8 cellular contexts compared by ENCODE assay signal in genomic region chr12:4648099-4648498, GRCh38. TPM values are rescaled to one million over a fixed set of nuclear protein-coding genes. Genes with fewer than 3 reads are reported as not detected.
DNase-seq lines count a peak whose midpoint lies in the region; ATAC-seq and TF ChIP-seq lines count a peak whose summit lies in the region.

No MANE protein-coding gene starts in this region.

- DNase-seq in ACHN (peak; percentile 13), Panc1 (ENCODE audit: low read depth, low spot score) (no peak), osteoblast (ENCODE audit: insufficient read length, low spot score, missing footprints) (no peak), NCI-H2081 treated with DMSO at 0.1 percent for 48 hours (lab: John Stamatoyannopoulos, UW) (no peak), GF-D8 (lab: John Stamatoyannopoulos, UW) (no peak), H4 (ENCODE audit: low spot score) (no peak)

- peak overlapping the region; percentile 91 for H3K27ac ChIP-seq in Panc1 (ENCODE audit: low read length)
- peak overlapping the region; percentile 88 for H3K27ac ChIP-seq in osteoblast (ENCODE audit: low read depth, low read length)

- peak; percentile 41 for ATAC-seq in GM21447 (IDR thresholded peaks at IDR 0.05; ENCODE audit: unreplicated experiment)
- ATAC-seq in Panc1: no peak
- peak; percentile 17 for ATAC-seq in esophagus mucosa

- BruUV-seq in Panc1 (replicated peaks; lab: Mats Ljungman, UMichigan): no TSS peak

- in situ Hi-C loops in ACHN (cut with HindIII; ENCODE audit: low pct_ligation_motif_present, low pct_unique_long_range_greater_than_20kb, low sequenced_read_pairs) (no loop called here), Panc1 (cut with HindIII; ENCODE audit: low pct_unique_long_range_greater_than_20kb, low sequenced_read_pairs) (no loop called here)

- CTCF ChIA-PET in Panc1 (lab: Charles Lee): no interaction called here

- POLR2A ChIA-PET in Panc1 (lab: Charles Lee): no interaction called here

- H3K4me3 ChIP-seq in Panc1 (ENCODE audit: low read depth in 2 of 2, low read length in 2 of 2): peak overlapping the region; percentile 85 to 99
- H3K4me3 ChIP-seq in osteoblast (ENCODE audit: insufficient read depth, low read length): peak overlapping the region; percentile 96

- TF ChIP-seq CTCF in Panc1 (IDR thresholded peaks at IDR 0.05) (no peak), osteoblast (IDR thresholded peaks at IDR 0.05; ENCODE audit: extremely low read depth, low read depth, low read length) (no peak)

- intact Hi-C loops in Panc1 (cut with micrococcal nuclease; ENCODE audit: unreplicated experiment): no loop called here

- no peaks in the 10 kb centered on the region for H3K9me3 ChIP-seq in Panc1 (ENCODE audit: control insufficient read depth, insufficient read depth, low read depth, low read length)
- H3K9me3 ChIP-seq in osteoblast (ENCODE audit: low read depth, low read length): no peaks in the 10 kb centered on the region

- H3K27me3 ChIP-seq in Panc1 (ENCODE audit: control insufficient read depth, insufficient read depth, low read length): no peaks in the 10 kb centered on the region
- no peaks in the 10 kb centered on the region for H3K27me3 ChIP-seq in osteoblast (ENCODE audit: insufficient read depth, low read length)

- H3K4me2 ChIP-seq in osteoblast (ENCODE audit: insufficient read depth, low read length): peak overlapping the region; percentile 99

- H3K36me3 ChIP-seq in Panc1 (ENCODE audit: control insufficient read depth, insufficient read depth, low read length): peaks cover 6% of the 10 kb centered on the region; the same call in 1 of the 2 replicates
- H3K36me3 ChIP-seq in osteoblast (ENCODE audit: insufficient read depth, low read length): no peaks in the 10 kb centered on the region

- peaks cover 5% of the 10 kb centered on the region; the same call in 1 of the 2 replicates for H3K4me1 ChIP-seq in Panc1 (ENCODE audit: control insufficient read depth, insufficient read depth, low read length)
- peaks cover 11% of the 10 kb centered on the region for H3K4me1 ChIP-seq in osteoblast (ENCODE audit: insufficient read depth, low read length)

- H2AFZ ChIP-seq in osteoblast (ENCODE audit: low read length): peak overlapping the region; percentile 96

- peaks cover 41% of the 10 kb centered on the region for H3K79me2 ChIP-seq in osteoblast (ENCODE audit: insufficient read depth, low read length)

- H4K20me1 ChIP-seq in osteoblast (ENCODE audit: insufficient read depth, low read length): no peaks in the 10 kb centered on the region

RNA-seq across cellular contexts. Expression of gene AKAP3, which starts 0.8 kb away (rescaled TPM):
- total RNA-seq in Panc1 (2021; ENCODE audit: unreplicated experiment) (0.26 TPM), esophagus mucosa (0.32 TPM), osteoblast (1.5 and 2.2 TPM in 2 replicates)
- polyA plus RNA-seq in Panc1 (2012; ENCODE audit: insufficient read length): not detected
- 1.4 and 1.9 TPM in 2 replicates for total RNA-seq in H4 (2014; rRNA removed; shearing (Covaris generic))

RNA-seq across cellular contexts. Expression of gene NDUFA9, which starts 0.8 kb away (rescaled TPM):
- 74.0 TPM for total RNA-seq in Panc1 (2021; ENCODE audit: unreplicated experiment)
- 80.1 TPM for polyA plus RNA-seq in Panc1 (2012; ENCODE audit: insufficient read length)
- total RNA-seq in esophagus mucosa: 83.4 TPM
- 29.0 and 41.3 TPM in 2 replicates for total RNA-seq in osteoblast
- 169 and 181 TPM in 2 replicates for total RNA-seq in H4 (2014; rRNA removed; shearing (Covaris generic))
